Comparison of ENCODE assay signal across 25 cellular contexts in the genomic region with DNA sequence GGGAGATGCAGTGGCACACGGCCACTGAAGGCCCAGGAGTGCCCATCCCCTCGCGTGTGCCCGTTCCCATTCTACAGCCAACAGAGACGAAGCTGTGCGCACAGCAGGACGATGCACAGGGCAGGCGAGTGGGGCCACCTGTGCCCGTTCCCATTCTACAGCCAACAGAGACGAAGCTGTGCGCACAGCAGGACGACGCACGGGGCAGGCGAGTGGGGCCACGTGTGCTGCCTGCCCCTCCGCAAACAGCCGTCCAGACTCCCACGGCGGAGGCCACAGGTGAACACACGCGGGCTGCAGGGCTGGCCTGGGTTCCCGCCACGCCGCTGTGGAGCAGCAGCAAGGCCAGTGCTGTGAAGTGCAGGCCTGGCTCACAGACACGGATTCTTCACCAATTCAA.
"Had no signal": no experiment of that assay in that cellular context is flagged by ENCODE, and none has a peak within 500 bp of the region (broad histone marks: within the 10 kb centered on the region; RNA-seq: fewer than 3 reads in every experiment).

No MANE protein-coding gene starts in this region.

- H3K27ac ChIP-seq: foreskin keratinocyte, hepatocyte, left lung, upper lobe of right lung had no signal

- H3K27me3 ChIP-seq: foreskin keratinocyte, hepatocyte, left lung, upper lobe of right lung had no signal

- H3K4me1 Mint-ChIP-seq: activated B cell treated with CpG ODN at 0.5 μM for 24 hours; activated CD4-positive, alpha-beta T cell treated with anti-CD3 and anti-CD28 coated beads for 36 hours; activated naive CD8-positive, alpha-beta T cell treated with anti-CD3 and anti-CD28 coated beads, Interleukin-2, amount 10 ng/mL, durations not matched to agents 7 days and 5 days; mesothelial cell of epicardium had no signal

- H3K27ac Mint-ChIP-seq: activated B cell treated with CpG ODN at 0.5 μM for 24 hours; activated CD4-positive, alpha-beta T cell treated with anti-CD3 and anti-CD28 coated beads for 36 hours; activated naive CD8-positive, alpha-beta T cell treated with anti-CD3 and anti-CD28 coated beads, Interleukin-2, amount 10 ng/mL, durations not matched to agents 7 days and 5 days; dendritic cell treated with granulocyte-macrophage colony-stimulating factor and Interleukin-4, amounts not matched to agents 40 ng/mL and 50 ng/mL, for 4 days; mesothelial cell of epicardium had no signal

- H3K27me3 Mint-ChIP-seq: activated B cell treated with CpG ODN at 0.5 μM for 24 hours; activated CD4-positive, alpha-beta T cell treated with anti-CD3 and anti-CD28 coated beads for 36 hours; activated naive CD8-positive, alpha-beta T cell treated with anti-CD3 and anti-CD28 coated beads, Interleukin-2, amount 10 ng/mL, durations not matched to agents 7 days and 5 days; dendritic cell treated with granulocyte-macrophage colony-stimulating factor and Interleukin-4, amounts not matched to agents 40 ng/mL and 50 ng/mL, for 4 days; naive thymus-derived CD8-positive, alpha-beta T cell had no signal

- H2AFZ ChIP-seq: hepatocyte had no signal

- H3K9me3 ChIP-seq: left lung, upper lobe of right lung had no signal

- H3K4me2 ChIP-seq: hepatocyte had no signal

- DNase-seq: activated B cell treated with CpG ODN at 0.5 μM for 24 hours; activated CD4-positive, alpha-beta T cell treated with anti-CD3 and anti-CD28 coated beads for 36 hours; activated CD4-positive, alpha-beta T cell treated with anti-CD3 and anti-CD28 coated beads, Interleukin-2, amount 50 U/mL, for 48 hours; activated CD8-positive, alpha-beta memory T cell treated with anti-CD3 and anti-CD28 coated beads, Interleukin-2, amount 50 U/mL, for 48 hours; activated naive CD4-positive, alpha-beta T cell treated with Interleukin-2 at 50 U/mL for 16 hours; activated naive CD8-positive, alpha-beta T cell treated with anti-CD3 and anti-CD28 coated beads, Interleukin-2, amount 10 ng/mL, durations not matched to agents 7 days and 5 days; activated T-cell treated with anti-CD3 and anti-CD28 coated beads, Interleukin-2, amount 50 U/mL, for 48 hours; amniotic stem cell; effector CD4-positive, alpha-beta T cell; foreskin keratinocyte; immature natural killer cell; kidney glomerular epithelial cell; mammary epithelial cell; naive thymus-derived CD8-positive, alpha-beta T cell; nucleus accumbens; stimulated activated CD4-positive, alpha-beta T cell treated with anti-CD3 and anti-CD28 coated beads, Interleukin-2, amount 100 ng/mL, for 48 hours; stimulated activated CD8-positive, alpha-beta memory T cell treated with anti-CD3 and anti-CD28 coated beads, Interleukin-4, amount 100 ng/mL, for 48 hours; stimulated activated naive CD4-positive, alpha-beta T cell; T1000; upper lobe of right lung had no signal

- H3K79me2 ChIP-seq: hepatocyte had no signal

- ATAC-seq: activated CD4-positive, alpha-beta T cell treated with anti-CD3 and anti-CD28 coated beads for 36 hours; foreskin keratinocyte; left lung; naive thymus-derived CD8-positive, alpha-beta T cell; sciatic nerve; upper lobe of right lung had no signal

- H3K4me1 ChIP-seq: foreskin keratinocyte, left lung, upper lobe of right lung had no signal

- H3K4me3 Mint-ChIP-seq: activated B cell treated with CpG ODN at 0.5 μM for 24 hours; activated CD4-positive, alpha-beta T cell treated with anti-CD3 and anti-CD28 coated beads for 36 hours; activated naive CD8-positive, alpha-beta T cell treated with anti-CD3 and anti-CD28 coated beads, Interleukin-2, amount 10 ng/mL, durations not matched to agents 7 days and 5 days; dendritic cell treated with granulocyte-macrophage colony-stimulating factor and Interleukin-4, amounts not matched to agents 40 ng/mL and 50 ng/mL, for 4 days; immature natural killer cell; mesothelial cell of epicardium; naive thymus-derived CD8-positive, alpha-beta T cell had no signal

- H3K9me3 Mint-ChIP-seq: activated B cell treated with CpG ODN at 0.5 μM for 24 hours; activated naive CD8-positive, alpha-beta T cell treated with anti-CD3 and anti-CD28 coated beads, Interleukin-2, amount 10 ng/mL, durations not matched to agents 7 days and 5 days; dendritic cell treated with granulocyte-macrophage colony-stimulating factor and Interleukin-4, amounts not matched to agents 40 ng/mL and 50 ng/mL, for 4 days; immature natural killer cell; mesothelial cell of epicardium; naive thymus-derived CD8-positive, alpha-beta T cell had no signal
